Comparison of ENCODE assay signal across 18 cellular contexts in genomic region chr18:31649449-31649848, GRCh38. TPM values are rescaled to one million over a fixed set of nuclear protein-coding genes. Genes with fewer than 3 reads are reported as not detected.
A peak's percentile ranks its signal among the peaks of the same experiment; 100 is the strongest.
DNase-seq lines count a peak whose midpoint lies in the region; ATAC-seq and TF ChIP-seq lines count a peak whose summit lies in the region.
"Had no signal": no experiment of that assay in that cellular context is flagged by ENCODE, and none has a peak within 500 bp of the region (broad histone marks: within the 10 kb centered on the region; RNA-seq: fewer than 3 reads in every experiment).

No MANE protein-coding gene starts in this region.

- DNase-seq in GM23248, result no peak
- DNase-seq in PC-9, result no peak
- DNase-seq in immature natural killer cell, result no peak
- no peak for DNase-seq in smooth muscle cell (lab: John Stamatoyannopoulos, UW; ENCODE audit: unreplicated experiment)
- no peak for DNase-seq in BE2C
- DNase-seq: DMS153, GDM1, GOT3, NCI-H1105, NCI-H2107, NCI-H510A treated with DMSO at 0.1 percent for 48 hours, NCI-H774 had no signal

- H3K4me2 ChIP-seq in GM23248 (ENCODE audit: unreplicated experiment), result peak overlapping the region; percentile 29
- peak overlapping the region; percentile 22; the same call in 1 of the 2 replicates for H3K4me2 ChIP-seq in PC-9
- H3K4me2 ChIP-seq in smooth muscle cell, result peak overlapping the region; percentile 11

- peak overlapping the region; percentile 79 to 95 (median 92) for H3K27ac Mint-ChIP-seq in immature natural killer cell
- H3K27ac Mint-ChIP-seq: HFFc6 had no signal

- no peak for ATAC-seq in GM21619 (IDR thresholded peaks at IDR 0.05; ENCODE audit: unreplicated experiment)
- ATAC-seq in HG02623 (IDR thresholded peaks at IDR 0.05; ENCODE audit: unreplicated experiment), result no peak

- CTCF ChIA-PET in PC-9 (lab: Charles Lee), result no interaction called here

- H3K27ac ChIP-seq in GM23248 (no peak overlapping the region), PC-9 (peak overlapping the region; percentile 31; the same call in 1 of the 2 replicates), smooth muscle cell (ENCODE audit: low read depth) (peak overlapping the region; percentile 60)
- H3K27ac ChIP-seq: SJCRH30 had no signal

- H3K79me2 ChIP-seq in GM23248 (ENCODE audit: insufficient read depth) (no peaks in the 10 kb centered on the region), PC-9 (ENCODE audit: low read depth) (no peaks in the 10 kb centered on the region), smooth muscle cell (ENCODE audit: low read depth) (no peaks in the 10 kb centered on the region)

- H4K20me1 ChIP-seq in GM23248 (ENCODE audit: insufficient read depth), result no peaks in the 10 kb centered on the region
- no peaks in the 10 kb centered on the region for H4K20me1 ChIP-seq in PC-9 (ENCODE audit: insufficient read depth)
- H4K20me1 ChIP-seq in smooth muscle cell (ENCODE audit: low read depth), result no peaks in the 10 kb centered on the region

- H3K4me1 Mint-ChIP-seq in immature natural killer cell, result peaks cover 69 to 77% of the 10 kb centered on the region in 2 donors

- H3K4me3 Mint-ChIP-seq in immature natural killer cell, result peak overlapping the region in 4 of 5 donors; percentile 40 to 81 (median 74)
- H3K4me3 Mint-ChIP-seq: HFFc6 had no signal

- POLR2A ChIA-PET in PC-9 (lab: Charles Lee; ENCODE audit: unreplicated experiment), result interaction anchor here (0.9 kb wide), 1 partner anchor 535 kb away, joined by 4 read pairs; no protein-coding TSS in a partner anchor

- H3K36me3 ChIP-seq in GM23248 (ENCODE audit: low read depth), result no peaks in the 10 kb centered on the region
- no peaks in the 10 kb centered on the region for H3K36me3 ChIP-seq in PC-9 (ENCODE audit: low read depth)
- H3K36me3 ChIP-seq in smooth muscle cell (ENCODE audit: low read depth), result no peaks in the 10 kb centered on the region
- H3K36me3 ChIP-seq in BE2C, result no peaks in the 10 kb centered on the region
- H3K36me3 ChIP-seq: SJCRH30 had no signal

- H3K9me3 ChIP-seq in GM23248 (ENCODE audit: low read depth) (no peaks in the 10 kb centered on the region), PC-9 (ENCODE audit: insufficient read depth, low read depth) (no peaks in the 10 kb centered on the region), smooth muscle cell (replicated peaks; ENCODE audit: low read depth) (no peaks in the 10 kb centered on the region), BE2C (no peaks in the 10 kb centered on the region)
- H3K9me3 ChIP-seq: SJCRH30 had no signal

- H3K4me1 ChIP-seq in GM23248 (ENCODE audit: insufficient read depth) (peaks cover 14% of the 10 kb centered on the region), PC-9 (replicated peaks; ENCODE audit: insufficient read depth) (peaks cover 22% of the 10 kb centered on the region), smooth muscle cell (ENCODE audit: low read depth) (peaks cover 12% of the 10 kb centered on the region), BE2C (no peaks in the 10 kb centered on the region)
- H3K4me1 ChIP-seq: SJCRH30 had no signal

- WGBS in GM23248 (ENCODE audit: low coverage in 1 of 2, low lambda C conversion rate in 2 of 2, missing lambda C conversion rate in 2 of 2), 2 experiments, result 74 to 77% methylated on average over 2 of the region's 2 CpGs
- 84% methylated on average over 2 of the region's 2 CpGs for WGBS in smooth muscle cell (ENCODE audit: low lambda C conversion rate)

- no peak overlapping the region for H3K4me3 ChIP-seq in GM23248
- no peak overlapping the region for H3K4me3 ChIP-seq in PC-9
- H3K4me3 ChIP-seq in smooth muscle cell, result no peak overlapping the region
- no peak overlapping the region for H3K4me3 ChIP-seq in BE2C (ENCODE audit: low read depth, low read length)
- H3K4me3 ChIP-seq: K562, SJCRH30 had no signal

- no peaks in the 10 kb centered on the region for H3K9me3 Mint-ChIP-seq in immature natural killer cell

- no peaks in the 10 kb centered on the region for H3K9me2 ChIP-seq in GM23248 (ENCODE audit: insufficient read depth)
- no peaks in the 10 kb centered on the region for H3K9me2 ChIP-seq in PC-9 (ENCODE audit: insufficient read depth)

- H3K36me3 Mint-ChIP-seq in immature natural killer cell, result peaks cover 0 to 14% (median 4%) of the 10 kb centered on the region in 3 donors

- H3F3A ChIP-seq in GM23248 (ENCODE audit: insufficient read depth) (peaks cover 10% of the 10 kb centered on the region; the same call in 1 of the 2 replicates), PC-9 (ENCODE audit: insufficient read depth, low read depth) (peaks cover 12% of the 10 kb centered on the region), smooth muscle cell (ENCODE audit: low read depth) (peaks cover 7% of the 10 kb centered on the region)

- H3K27me3 Mint-ChIP-seq in immature natural killer cell (ENCODE audit: low read depth in 3 of 3), result peaks cover 0 to 2% (median 0%) of the 10 kb centered on the region in 3 donors

- intact Hi-C loops in PC-9 (cut with micrococcal nuclease; ENCODE audit: unreplicated experiment), result no loop called here

- H2AFZ ChIP-seq in GM23248 (no peak overlapping the region), PC-9 (no peak overlapping the region), smooth muscle cell (ENCODE audit: low read depth) (no peak overlapping the region)

- H3K9ac ChIP-seq in GM23248, result no peak overlapping the region
- H3K9ac ChIP-seq in smooth muscle cell (ENCODE audit: low read depth), result no peak overlapping the region

- TF ChIP-seq CTCF in PC-9 (conservative IDR thresholded peaks at IDR 0.05), result no peak
- TF ChIP-seq CTCF in smooth muscle cell (IDR thresholded peaks at IDR 0.05; ENCODE audit: borderline replicate concordance, insufficient read depth, poor library complexity, severe bottlenecking), result no peak
- no peak for TF ChIP-seq CTCF in BE2C (IDR thresholded peaks at IDR 0.05; ENCODE audit: low read depth, low read length)

- no TSS peak for BruUV-seq in PC-9 (replicated peaks; lab: Mats Ljungman, UMichigan)

- in situ Hi-C loops in GM23248 (cut with MboI), result no loop called here

- H3K27me3 ChIP-seq in GM23248 (replicated peaks; ENCODE audit: insufficient read depth) (no peaks in the 10 kb centered on the region), PC-9 (ENCODE audit: insufficient read depth, low read depth) (no peaks in the 10 kb centered on the region), smooth muscle cell (ENCODE audit: low read depth) (no peaks in the 10 kb centered on the region), BE2C (no peaks in the 10 kb centered on the region)
- H3K27me3 ChIP-seq: SJCRH30 had no signal

RNA-seq across cellular contexts. Expression of gene B4GALT6, which starts 34.9 kb away (rescaled TPM):
- 2.4 and 2.8 TPM in 2 replicates for total RNA-seq in GM23248 (2014; rRNA removed; shearing (Covaris generic))
- 1.2 and 1.3 TPM in 2 replicates for polyA plus RNA-seq in GM23248 (2016; fragmentation: Nextera tagmentation; extraction: Ambion mirVana)
- total RNA-seq in PC-9 (2021), result 3.0 and 5.3 TPM in 2 replicates
- polyA plus RNA-seq in immature natural killer cell, result 1 to 10 TPM in 2 of 3 donors, under 1 TPM in 1; 0.83 to 3.2 (median 1.5) TPM
- 14.4 and 15.1 TPM in 2 replicates for total RNA-seq in smooth muscle cell
- polyA plus RNA-seq in smooth muscle cell, result 1.7 and 4.0 TPM in 2 replicates
- 4.9 TPM for polyA plus RNA-seq in BE2C (2012; ENCODE audit: insufficient read depth, insufficient read length, low read depth)
- total RNA-seq: HFFc6 had no signal

RNA-seq across cellular contexts. Expression of gene TTR, which starts 57.8 kb away (rescaled TPM):
- not detected in 2 replicates for total RNA-seq in GM23248 (2014; rRNA removed; shearing (Covaris generic))
- polyA plus RNA-seq in GM23248 (2016; fragmentation: Nextera tagmentation; extraction: Ambion mirVana), result not detected in 2 replicates
- total RNA-seq in PC-9 (2021), result not detected in 2 replicates
- polyA plus RNA-seq in immature natural killer cell, result not detected
- total RNA-seq in smooth muscle cell, result not detected in 2 replicates
- polyA plus RNA-seq in smooth muscle cell, result 2.1 and 2.6 TPM in 2 replicates
- not detected for polyA plus RNA-seq in BE2C (2012; ENCODE audit: insufficient read depth, insufficient read length, low read depth)
- total RNA-seq: Daoy, HFFc6, SJCRH30 had no signal
